ENCODE assay signal across 9 cellular contexts in genomic region chrX:10597871-10598270, GRCh38. TPM values are rescaled to one million over a fixed set of nuclear protein-coding genes. Genes with fewer than 3 reads are reported as not detected.
A peak's percentile ranks its signal among the peaks of the same experiment; 100 is the strongest.
DNase-seq lines count a peak whose midpoint lies in the region; ATAC-seq and TF ChIP-seq lines count a peak whose summit lies in the region.
"Had no signal": no experiment of that assay in that cellular context is flagged by ENCODE, and none has a peak within 500 bp of the region (broad histone marks: within the 10 kb centered on the region; RNA-seq: fewer than 3 reads in every experiment).

No MANE protein-coding gene starts in this region.

- no peak overlapping the region for H4K5ac ChIP-seq in mesendoderm (ENCODE audit: low read length)

- no peak overlapping the region for H2BK5ac ChIP-seq in mesendoderm (ENCODE audit: low read length)

- no peak overlapping the region for H2AK5ac ChIP-seq in mesendoderm (ENCODE audit: low read length)

- H3K4me3 ChIP-seq in GM06990 (replicated peaks; ENCODE audit: low read depth, low read length) (no peak overlapping the region), Karpas-422 (ENCODE audit: low read length) (no peak overlapping the region), astrocyte of the cerebellum (ENCODE audit: low read depth, low read length) (no peak overlapping the region), mesendoderm (ENCODE audit: low read length) (no peak overlapping the region)

- H3K4me3 Mint-ChIP-seq in T-helper 17 cell (no peak overlapping the region), nephron progenitor cell (no peak overlapping the region)
- H3K4me3 Mint-ChIP-seq in activated T-cell treated with anti-CD3 and anti-CD28 coated beads, Interleukin-2, amount 50 U/mL, for 24 hours = no peak overlapping the region
- H3K4me3 Mint-ChIP-seq: activated naive CD8-positive, alpha-beta T cell treated with anti-CD3 and anti-CD28 coated beads, Interleukin-2, amount 10 ng/mL, durations not matched to agents 7 days and 5 days had no signal

- H3K27me3 ChIP-seq in GM06990 (replicated peaks; ENCODE audit: control insufficient read depth, insufficient read depth, low read length) = no peaks in the 10 kb centered on the region
- no peaks in the 10 kb centered on the region for H3K27me3 ChIP-seq in Karpas-422 (ENCODE audit: low read length)
- H3K27me3 ChIP-seq in mesendoderm (ENCODE audit: insufficient read depth, low read length, poor library complexity) = no peaks in the 10 kb centered on the region

- H4K8ac ChIP-seq in mesendoderm (ENCODE audit: low read depth, low read length) = no peak overlapping the region

- H3K27ac ChIP-seq in Karpas-422 (ENCODE audit: low read length) (no peak overlapping the region), mesendoderm (ENCODE audit: low read depth, low read length) (no peak overlapping the region)

- H3K36me3 ChIP-seq in GM06990 (ENCODE audit: control insufficient read depth, insufficient read depth, low read length) = no peaks in the 10 kb centered on the region
- H3K36me3 ChIP-seq in Karpas-422 (ENCODE audit: insufficient read depth, low read length) = no peaks in the 10 kb centered on the region
- H3K36me3 ChIP-seq in mesendoderm (ENCODE audit: control insufficient read depth, insufficient read depth, low read length) = no peaks in the 10 kb centered on the region

- H3K27ac Mint-ChIP-seq in T-helper 17 cell = no peak overlapping the region
- no peak overlapping the region for H3K27ac Mint-ChIP-seq in activated T-cell treated with anti-CD3 and anti-CD28 coated beads, Interleukin-2, amount 50 U/mL, for 24 hours
- H3K27ac Mint-ChIP-seq in nephron progenitor cell = no peak overlapping the region
- H3K27ac Mint-ChIP-seq: activated naive CD8-positive, alpha-beta T cell treated with anti-CD3 and anti-CD28 coated beads, Interleukin-2, amount 10 ng/mL, durations not matched to agents 7 days and 5 days had no signal

- H2AFZ ChIP-seq in Karpas-422 (ENCODE audit: low read length) = no peak overlapping the region

- H3K79me1 ChIP-seq in mesendoderm (ENCODE audit: low read length) = no peaks in the 10 kb centered on the region

- H3K9me3 Mint-ChIP-seq in activated T-cell treated with anti-CD3 and anti-CD28 coated beads, Interleukin-2, amount 50 U/mL, for 24 hours = no peaks in the 10 kb centered on the region
- peaks cover 20% of the 10 kb centered on the region for H3K9me3 Mint-ChIP-seq in nephron progenitor cell
- H3K9me3 Mint-ChIP-seq: activated naive CD8-positive, alpha-beta T cell treated with anti-CD3 and anti-CD28 coated beads, Interleukin-2, amount 10 ng/mL, durations not matched to agents 7 days and 5 days had no signal

- H3K56ac ChIP-seq in mesendoderm (ENCODE audit: low read length) = no peak overlapping the region

- no peak overlapping the region for H2BK15ac ChIP-seq in mesendoderm (replicated peaks; ENCODE audit: low read depth)

- H3K4me2 ChIP-seq in Karpas-422 (ENCODE audit: low read depth, low read length, poor library complexity, severe bottlenecking) (no peak overlapping the region), mesendoderm (ENCODE audit: low read length) (no peak overlapping the region)

- H3K9me3 ChIP-seq in Karpas-422 (ENCODE audit: low read length) (no peaks in the 10 kb centered on the region), T-helper 17 cell (ENCODE audit: control insufficient read depth, low read length, poor library complexity, severe bottlenecking) (no peaks in the 10 kb centered on the region)

- TF ChIP-seq CTCF in GM06990 (IDR thresholded peaks at IDR 0.05; ENCODE audit: insufficient read depth, low read length, poor library complexity, severe bottlenecking) (peak; percentile 72), astrocyte of the cerebellum (IDR thresholded peaks at IDR 0.05; ENCODE audit: low read depth, low read length, missing control alignments) (peak; percentile 60), nephron progenitor cell (IDR thresholded peaks at IDR 0.05) (no peak)

- no peak for DNase-seq in GM06990 (ENCODE audit: extremely low read depth, insufficient read length)
- DNase-seq in Karpas-422 = peak; percentile 75
- DNase-seq in astrocyte of the cerebellum (ENCODE audit: low read depth) = no peak
- peak; percentile 68 for DNase-seq in mesendoderm
- no peak for DNase-seq in T-helper 17 cell
- no peak for DNase-seq in kidney tubule cell (ENCODE audit: low spot score)
- DNase-seq in activated T-cell treated with anti-CD3 and anti-CD28 coated beads, Interleukin-2, amount 50 U/mL, for 24 hours = no peak
- no peak for DNase-seq in nephron progenitor cell
- DNase-seq: activated naive CD8-positive, alpha-beta T cell treated with anti-CD3 and anti-CD28 coated beads, Interleukin-2, amount 10 ng/mL, durations not matched to agents 7 days and 5 days had no signal

- H3K27me3 Mint-ChIP-seq in T-helper 17 cell (no peaks in the 10 kb centered on the region), nephron progenitor cell (ENCODE audit: low read depth, poor library complexity) (peaks cover 3% of the 10 kb centered on the region)
- peaks cover 3% of the 10 kb centered on the region for H3K27me3 Mint-ChIP-seq in activated T-cell treated with anti-CD3 and anti-CD28 coated beads, Interleukin-2, amount 50 U/mL, for 24 hours
- H3K27me3 Mint-ChIP-seq: activated naive CD8-positive, alpha-beta T cell treated with anti-CD3 and anti-CD28 coated beads, Interleukin-2, amount 10 ng/mL, durations not matched to agents 7 days and 5 days had no signal

- no CpG with 5 or more reads among the region's 1 CpG for WGBS in mesendoderm (ENCODE audit: extremely low coverage, insufficient coverage, low lambda C conversion rate)

- no peaks in the 10 kb centered on the region for H3K9me2 ChIP-seq in Karpas-422 (replicated peaks; ENCODE audit: insufficient read depth, low read length)

- no peak overlapping the region for H3K18ac ChIP-seq in mesendoderm (ENCODE audit: low read length)

- H3K4me1 Mint-ChIP-seq in T-helper 17 cell (no peaks in the 10 kb centered on the region), nephron progenitor cell (no peaks in the 10 kb centered on the region)
- H3K4me1 Mint-ChIP-seq in activated T-cell treated with anti-CD3 and anti-CD28 coated beads, Interleukin-2, amount 50 U/mL, for 24 hours (ENCODE audit: low read depth) = no peaks in the 10 kb centered on the region
- H3K4me1 Mint-ChIP-seq: activated naive CD8-positive, alpha-beta T cell treated with anti-CD3 and anti-CD28 coated beads, Interleukin-2, amount 10 ng/mL, durations not matched to agents 7 days and 5 days had no signal

- H2BK120ac ChIP-seq in mesendoderm (ENCODE audit: low read depth, low read length) = no peak overlapping the region

- in situ Hi-C loops in astrocyte of the cerebellum (cut with HindIII; ENCODE audit: low sequenced_read_pairs) = no loop called here

- no peak for ATAC-seq in T-helper 17 cell

- peaks cover 5% of the 10 kb centered on the region for H3K4me1 ChIP-seq in Karpas-422 (ENCODE audit: low read length)
- no peaks in the 10 kb centered on the region for H3K4me1 ChIP-seq in mesendoderm (ENCODE audit: control insufficient read depth, low read depth, low read length)

- no peaks in the 10 kb centered on the region for H4K20me1 ChIP-seq in Karpas-422 (ENCODE audit: insufficient read depth, low read depth, low read length)

- no peaks in the 10 kb centered on the region for H3K36me3 Mint-ChIP-seq in T-helper 17 cell (ENCODE audit: low read depth)
- H3K36me3 Mint-ChIP-seq in activated T-cell treated with anti-CD3 and anti-CD28 coated beads, Interleukin-2, amount 50 U/mL, for 24 hours (ENCODE audit: low read depth) = no peaks in the 10 kb centered on the region
- peaks cover 4% of the 10 kb centered on the region for H3K36me3 Mint-ChIP-seq in nephron progenitor cell (ENCODE audit: low read depth)
- H3K36me3 Mint-ChIP-seq: activated naive CD8-positive, alpha-beta T cell treated with anti-CD3 and anti-CD28 coated beads, Interleukin-2, amount 10 ng/mL, durations not matched to agents 7 days and 5 days had no signal

- H3K79me2 ChIP-seq in Karpas-422 (ENCODE audit: low read length) (no peaks in the 10 kb centered on the region), mesendoderm (ENCODE audit: control insufficient read depth, insufficient read depth, low read length) (peaks cover 3% of the 10 kb centered on the region)

- H3K9ac ChIP-seq in Karpas-422 (ENCODE audit: low read length) (no peak overlapping the region), mesendoderm (ENCODE audit: low read length) (no peak overlapping the region)

- H3K23ac ChIP-seq in mesendoderm (ENCODE audit: low read length) = no peak overlapping the region

- no peak overlapping the region for H3K4ac ChIP-seq in mesendoderm (ENCODE audit: low read depth, low read length)

RNA-seq across cellular contexts. Expression of gene MID1, which starts 22.5 kb away (rescaled TPM):
- 0.04 and 0.40 TPM in 2 replicates for total RNA-seq in Karpas-422 (2014; rRNA removed; shearing (Covaris generic); ENCODE audit: low replicate concordance)
- 14.1 TPM for polyA plus RNA-seq in mesendoderm (2013, experiment 1 of 2)
- polyA plus RNA-seq in mesendoderm (2013, experiment 2 of 2) = 14.4 TPM
- under 1 TPM in 1 of 2 donors, not detected in 1; 0.15 TPM for total RNA-seq in T-helper 17 cell

Comparison
In these comparisons a context has a peak if more than half of its experiments do, and no peak if none do; other contexts are left out.
1. DNase-seq: peak in Karpas-422 (single experiment) and mesendoderm (single experiment); none in GM06990 (single experiment), astrocyte of the cerebellum (single experiment), T-helper 17 cell (0 of 3), kidney tubule cell (single experiment), activated T-cell treated with anti-CD3 and anti-CD28 coated beads, Interleukin-2, amount 50 U/mL, for 24 hours (single experiment) and nephron progenitor cell (single experiment).